Comparison of ENCODE assay signal across 1 cellular context in the genomic region with DNA sequence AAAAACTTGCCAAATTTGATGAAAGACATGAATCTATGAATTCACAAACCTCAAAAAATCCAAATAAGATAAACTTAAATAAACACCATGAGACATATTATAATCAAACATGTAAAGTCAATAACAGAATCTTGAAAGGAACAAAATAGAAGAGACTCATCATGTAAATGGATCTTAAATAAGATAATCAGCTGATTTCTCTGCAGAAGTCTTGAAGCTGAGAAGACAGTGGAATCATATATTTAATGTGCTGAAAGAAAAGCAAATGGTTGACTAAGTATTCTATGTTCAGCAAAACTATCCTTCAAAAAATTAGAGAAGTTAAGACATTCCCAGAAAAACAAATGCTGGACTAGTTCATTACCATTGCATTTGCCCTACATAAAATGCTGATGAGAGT.
TF ChIP-seq lines count a peak whose summit lies in the region.

No MANE protein-coding gene starts in this region.

TF ChIP-seq in HEK293, 187 proteins besides CTCF, POLR2A, EP300 and RAD21 (continued from another document):
- TF ChIP-seq ZNF560 (tag by site-specific recombination; IDR thresholded peaks at IDR 0.05; ENCODE audit: borderline replicate concordance), result no peak
